Comparison of ENCODE assay signal across 1 cellular context in genomic region chr3:155714295-155714718, GRCh38.
TF ChIP-seq lines count a peak whose summit lies in the region.

No MANE protein-coding gene starts in this region.

TF ChIP-seq in HepG2, 621 proteins besides CTCF, POLR2A, EP300 and RAD21 (continued from another document and continues in another):
- peak; percentile 65; the same call in 1 of the 2 replicates for TF ChIP-seq RERE (CRISPR knock-in tag; IDR thresholded peaks at IDR 0.05; ENCODE audit: low read depth)
- TF ChIP-seq ZNF740 (CRISPR knock-in tag; IDR thresholded peaks at IDR 0.05), result no peak; the same call in 1 of the 2 replicates
- TF ChIP-seq ZNF160 (CRISPR knock-in tag; IDR thresholded peaks at IDR 0.05), result no peak
- no peak for TF ChIP-seq SNAPC4 (CRISPR knock-in tag; IDR thresholded peaks at IDR 0.05)
- TF ChIP-seq, protein P1, sequence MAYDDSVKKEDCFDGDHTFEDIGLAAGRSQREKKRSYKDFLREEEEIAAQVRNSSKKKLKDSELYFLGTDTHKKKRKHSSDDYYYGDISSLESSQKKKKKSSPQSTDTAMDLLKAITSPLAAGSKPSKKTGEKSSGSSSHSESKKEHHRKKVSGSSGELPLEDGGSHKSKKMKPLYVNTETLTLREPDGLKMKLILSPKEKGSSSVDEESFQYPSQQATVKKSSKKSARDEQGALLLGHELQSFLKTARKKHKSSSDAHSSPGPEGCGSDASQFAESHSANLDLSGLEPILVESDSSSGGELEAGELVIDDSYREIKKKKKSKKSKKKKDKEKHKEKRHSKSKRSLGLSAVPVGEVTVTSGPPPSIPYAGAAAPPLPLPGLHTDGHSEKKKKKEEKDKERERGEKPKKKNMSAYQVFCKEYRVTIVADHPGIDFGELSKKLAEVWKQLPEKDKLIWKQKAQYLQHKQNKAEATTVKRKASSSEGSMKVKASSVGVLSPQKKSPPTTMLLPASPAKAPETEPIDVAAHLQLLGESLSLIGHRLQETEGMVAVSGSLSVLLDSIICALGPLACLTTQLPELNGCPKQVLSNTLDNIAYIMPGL (CRISPR knock-in tag; IDR thresholded peaks at IDR 0.05; ENCODE audit: borderline replicate concordance in 1 of 2, low read depth in 1 of 2), result peak in 1 of 2 experiments; percentile 27; a peak in 1 of 4 replicates
- TF ChIP-seq FOXA3 (CRISPR knock-in tag; IDR thresholded peaks at IDR 0.05), result peak; percentile 86
- TF ChIP-seq HNRNPL (IDR thresholded peaks at IDR 0.05; ENCODE audit: low read depth, low read length), result no peak
- 0 out of 2 replicates have a peak, but pooled peaks have one; percentile 26 for TF ChIP-seq HMG20A (CRISPR knock-in tag; IDR thresholded peaks at IDR 0.05; ENCODE audit: borderline replicate concordance)
- peak; percentile 40; the same call in 1 of the 2 replicates for TF ChIP-seq ZMYM2 (CRISPR knock-in tag; IDR thresholded peaks at IDR 0.05)
- TF ChIP-seq BCL6 (CRISPR knock-in tag; IDR thresholded peaks at IDR 0.05), result peak; percentile 52
- peak; percentile 24; the same call in 1 of the 2 replicates for TF ChIP-seq MIER2 (CRISPR knock-in tag; IDR thresholded peaks at IDR 0.05)
- peak; percentile 40; the same call in 1 of the 2 replicates for TF ChIP-seq SIX1 (CRISPR knock-in tag; IDR thresholded peaks at IDR 0.05; ENCODE audit: borderline replicate concordance)
- TF ChIP-seq NCOA2 (CRISPR knock-in tag; IDR thresholded peaks at IDR 0.05), result peak; percentile 61
- peak; percentile 61 for TF ChIP-seq ZNF574 (CRISPR knock-in tag; IDR thresholded peaks at IDR 0.05)
- peak; percentile 70 for TF ChIP-seq ZNF614 (CRISPR knock-in tag; IDR thresholded peaks at IDR 0.05; ENCODE audit: borderline replicate concordance)
- 0 out of 4 replicates have a peak, but pooled peaks of 1 of the 2 experiments have one; percentile 34 for TF ChIP-seq KLF16 (CRISPR knock-in tag; IDR thresholded peaks at IDR 0.05)
- TF ChIP-seq KLF6 (CRISPR knock-in tag; IDR thresholded peaks at IDR 0.05), result 0 out of 2 replicates have a peak, but pooled peaks have one; percentile 27
- TF ChIP-seq ZNF562 (CRISPR knock-in tag; IDR thresholded peaks at IDR 0.05; ENCODE audit: borderline replicate concordance), result no peak
- TF ChIP-seq ZNF883 (CRISPR knock-in tag; IDR thresholded peaks at IDR 0.05; ENCODE audit: not compliant biosample characterization), result no peak
- TF ChIP-seq ZNF335 (CRISPR knock-in tag; IDR thresholded peaks at IDR 0.05), result no peak
- TF ChIP-seq RCOR2 (CRISPR knock-in tag; IDR thresholded peaks at IDR 0.05), result peak; percentile 75
- no peak for TF ChIP-seq ZNF33A (CRISPR knock-in tag; IDR thresholded peaks at IDR 0.05; ENCODE audit: borderline replicate concordance)
- TF ChIP-seq MED1 (CRISPR knock-in tag; IDR thresholded peaks at IDR 0.05), result peak; percentile 44
- TF ChIP-seq, protein P2, sequence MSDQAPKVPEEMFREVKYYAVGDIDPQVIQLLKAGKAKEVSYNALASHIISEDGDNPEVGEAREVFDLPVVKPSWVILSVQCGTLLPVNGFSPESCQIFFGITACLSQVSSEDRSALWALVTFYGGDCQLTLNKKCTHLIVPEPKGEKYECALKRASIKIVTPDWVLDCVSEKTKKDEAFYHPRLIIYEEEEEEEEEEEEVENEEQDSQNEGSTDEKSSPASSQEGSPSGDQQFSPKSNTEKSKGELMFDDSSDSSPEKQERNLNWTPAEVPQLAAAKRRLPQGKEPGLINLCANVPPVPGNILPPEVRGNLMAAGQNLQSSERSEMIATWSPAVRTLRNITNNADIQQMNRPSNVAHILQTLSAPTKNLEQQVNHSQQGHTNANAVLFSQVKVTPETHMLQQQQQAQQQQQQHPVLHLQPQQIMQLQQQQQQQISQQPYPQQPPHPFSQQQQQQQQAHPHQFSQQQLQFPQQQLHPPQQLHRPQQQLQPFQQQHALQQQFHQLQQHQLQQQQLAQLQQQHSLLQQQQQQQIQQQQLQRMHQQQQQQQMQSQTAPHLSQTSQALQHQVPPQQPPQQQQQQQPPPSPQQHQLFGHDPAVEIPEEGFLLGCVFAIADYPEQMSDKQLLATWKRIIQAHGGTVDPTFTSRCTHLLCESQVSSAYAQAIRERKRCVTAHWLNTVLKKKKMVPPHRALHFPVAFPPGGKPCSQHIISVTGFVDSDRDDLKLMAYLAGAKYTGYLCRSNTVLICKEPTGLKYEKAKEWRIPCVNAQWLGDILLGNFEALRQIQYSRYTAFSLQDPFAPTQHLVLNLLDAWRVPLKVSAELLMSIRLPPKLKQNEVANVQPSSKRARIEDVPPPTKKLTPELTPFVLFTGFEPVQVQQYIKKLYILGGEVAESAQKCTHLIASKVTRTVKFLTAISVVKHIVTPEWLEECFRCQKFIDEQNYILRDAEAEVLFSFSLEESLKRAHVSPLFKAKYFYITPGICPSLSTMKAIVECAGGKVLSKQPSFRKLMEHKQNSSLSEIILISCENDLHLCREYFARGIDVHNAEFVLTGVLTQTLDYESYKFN (CRISPR knock-in tag; conservative IDR thresholded peaks at IDR 0.05), result peak; percentile 85
- TF ChIP-seq ZNF260 (CRISPR knock-in tag; IDR thresholded peaks at IDR 0.05; ENCODE audit: borderline replicate concordance, low read depth), result no peak
- TF ChIP-seq SPEN (CRISPR knock-in tag; IDR thresholded peaks at IDR 0.05; ENCODE audit: low read depth), result no peak
- no peak for TF ChIP-seq STAT5B (CRISPR knock-in tag; IDR thresholded peaks at IDR 0.05)
- TF ChIP-seq KDM4B (CRISPR knock-in tag; IDR thresholded peaks at IDR 0.05), result no peak
- TF ChIP-seq, protein P3, sequence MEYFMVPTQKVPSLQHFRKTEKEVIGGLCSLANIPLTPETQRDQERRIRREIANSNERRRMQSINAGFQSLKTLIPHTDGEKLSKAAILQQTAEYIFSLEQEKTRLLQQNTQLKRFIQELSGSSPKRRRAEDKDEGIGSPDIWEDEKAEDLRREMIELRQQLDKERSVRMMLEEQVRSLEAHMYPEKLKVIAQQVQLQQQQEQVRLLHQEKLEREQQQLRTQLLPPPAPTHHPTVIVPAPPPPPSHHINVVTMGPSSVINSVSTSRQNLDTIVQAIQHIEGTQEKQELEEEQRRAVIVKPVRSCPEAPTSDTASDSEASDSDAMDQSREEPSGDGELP (IDR thresholded peaks at IDR 0.05; ENCODE audit: borderline replicate concordance, low read depth), result peak; percentile 29; the same call in 1 of the 2 replicates
- peak; percentile 81 for TF ChIP-seq FOXP4 (CRISPR knock-in tag; IDR thresholded peaks at IDR 0.05)
- TF ChIP-seq SALL1 (CRISPR knock-in tag; IDR thresholded peaks at IDR 0.05), result peak; percentile 67
